10 cellular contexts compared by ENCODE assay signal in genomic region chr16:24045641-24046040, GRCh38.
DNase-seq lines count a peak whose midpoint lies in the region; ATAC-seq, FAIRE-seq and TF ChIP-seq lines count a peak whose summit lies in the region.
"Had no signal": no experiment of that assay in that cellular context is flagged by ENCODE, and none has a peak within 500 bp of the region (broad histone marks: within the 10 kb centered on the region; RNA-seq: fewer than 3 reads in every experiment).

No MANE protein-coding gene starts in this region.

- TF ChIP-seq CTCF in HepG2 (CRISPR knock-in tag; IDR thresholded peaks at IDR 0.05) = peak; percentile 80
- peak in 1 of 4 donors; percentile 15 for TF ChIP-seq CTCF in right lobe of liver (IDR thresholded peaks at IDR 0.05)
- TF ChIP-seq CTCF in OCI-LY7 (conservative IDR thresholded peaks at IDR 0.05; ENCODE audit: low read length) = peak; percentile 64
- TF ChIP-seq CTCF in epithelial cell of proximal tubule (conservative IDR thresholded peaks at IDR 0.05; ENCODE audit: low read depth, low read length) = peak; percentile 47
- TF ChIP-seq CTCF in activated CD8-positive, alpha-beta T cell treated with anti-CD3 and anti-CD28 coated beads for 36 hours (IDR thresholded peaks at IDR 0.05) = no peak

- H3K4me2 ChIP-seq in HepG2 (ENCODE audit: low read depth, low read length) (no peak overlapping the region), OCI-LY7 (ENCODE audit: low read length) (no peak overlapping the region)

- H3K36me3 Mint-ChIP-seq in activated CD8-positive, alpha-beta T cell treated with anti-CD3 and anti-CD28 coated beads for 36 hours (ENCODE audit: low read depth) = peaks cover 9% of the 10 kb centered on the region

- H3K36me3 ChIP-seq in HepG2 (replicated peaks in 1 of 2; ENCODE audit: control insufficient read depth in 1 of 2, insufficient read depth in 2 of 2, low read length in 2 of 2) (no peaks in the 10 kb centered on the region), right lobe of liver (no peaks in the 10 kb centered on the region), OCI-LY7 (ENCODE audit: insufficient read depth, low read length) (no peaks in the 10 kb centered on the region)

- ATAC-seq in HepG2 (peak; percentile 82), right lobe of liver (no peak), HG03039 (IDR thresholded peaks at IDR 0.05; ENCODE audit: unreplicated experiment) (no peak), GM21717 (IDR thresholded peaks at IDR 0.05; ENCODE audit: unreplicated experiment) (no peak)
- no peak for ATAC-seq in activated CD8-positive, alpha-beta T cell treated with anti-CD3 and anti-CD28 coated beads for 36 hours

- no TSS peak for BruUV-seq in HepG2 (replicated peaks; lab: Mats Ljungman, UMichigan)
- no TSS peak for BruUV-seq in OCI-LY7 (replicated peaks; lab: Mats Ljungman, UMichigan)

- H3K27me3 ChIP-seq in HepG2 (ENCODE audit: control insufficient read depth in 1 of 2, insufficient read depth in 2 of 2, low read length in 2 of 2) = no peaks in the 10 kb centered on the region; a peak in 2 of 5 replicates
- H3K27me3 ChIP-seq in right lobe of liver = no peaks in the 10 kb centered on the region

- intact Hi-C loops in HepG2 (cut with micrococcal nuclease; ENCODE audit: unreplicated experiment) (loop anchor here (1.0 kb wide), 1 partner anchor 454 kb away; no protein-coding TSS in a partner anchor), right lobe of liver (cut with DNase I) (loop anchor here (5.0 to 10.0 kb wide), 3 partner anchors 209 to 459 kb away; partner anchors contain the start of gene CACNG3 (in 1 of the 2)), OCI-LY7 (cut with micrococcal nuclease; ENCODE audit: unreplicated experiment) (no loop called here)
- intact Hi-C loops in activated CD8-positive, alpha-beta T cell treated with anti-CD3 and anti-CD28 coated beads for 36 hours (cut with micrococcal nuclease) = loop anchor here (10.0 kb wide), 1 partner anchor 459 kb away; no protein-coding TSS in a partner anchor

- POLR2A ChIA-PET in HepG2 (lab: Yijun Ruan, JAX) = no interaction called here
- POLR2A ChIA-PET in OCI-LY7 (lab: Charles Lee) = interaction anchor here (0.7 kb wide), 1 partner anchor 76 kb away, joined by 3 read pairs; no protein-coding TSS in a partner anchor
- POLR2A ChIA-PET in activated CD8-positive, alpha-beta T cell treated with anti-CD3 and anti-CD28 coated beads for 36 hours (lab: Charles Lee) = no interaction called here

- H3K79me2 ChIP-seq in HepG2 (ENCODE audit: insufficient read depth, low read length) = no peaks in the 10 kb centered on the region
- no peaks in the 10 kb centered on the region for H3K79me2 ChIP-seq in OCI-LY7 (ENCODE audit: insufficient read depth, low read depth, low read length)

- TF ChIP-seq POLR2A in HepG2 (IDR thresholded peaks at IDR 0.05; ENCODE audit: insufficient read depth in 1 of 2, low read depth in 2 of 2, low read length in 2 of 2) (no peak), right lobe of liver (IDR thresholded peaks at IDR 0.05) (no peak)

- in situ Hi-C loops in HepG2 (cut with HindIII; ENCODE audit: extremely low pct_ligation_motif_present, low pct_unique_long_range_greater_than_20kb) = loop anchor here (5.0 kb wide), 1 partner anchor 207 kb away; no protein-coding TSS in a partner anchor

- H2AFZ ChIP-seq in HepG2 (ENCODE audit: low read length) (no peak overlapping the region), OCI-LY7 (ENCODE audit: low read length) (no peak overlapping the region)

- H3K9me3 Mint-ChIP-seq in activated CD8-positive, alpha-beta T cell treated with anti-CD3 and anti-CD28 coated beads for 36 hours = no peaks in the 10 kb centered on the region
- H3K9me3 Mint-ChIP-seq: stimulated activated naive CD8-positive, alpha-beta T cell treated with anti-CD3 and anti-CD28 coated beads, Interleukin-15, Interleukin-2, amounts not matched to agents 100 ng/mL and 50 ng/mL, for 24 hours had no signal

- H3K4me1 ChIP-seq in HepG2 (ENCODE audit: insufficient read depth, low read length) (no peaks in the 10 kb centered on the region), right lobe of liver (no peaks in the 10 kb centered on the region), OCI-LY7 (ENCODE audit: insufficient read depth, low read length, poor library complexity, severe bottlenecking) (no peaks in the 10 kb centered on the region)

- H4K20me1 ChIP-seq in HepG2 (ENCODE audit: insufficient read depth, low read length) (no peaks in the 10 kb centered on the region), OCI-LY7 (ENCODE audit: insufficient read depth, low read length) (no peaks in the 10 kb centered on the region)

- no peak for FAIRE-seq in HepG2 (lab: Jason Lieb, UNC)

- H3K9me3 ChIP-seq in HepG2 (ENCODE audit: low read length) = no peaks in the 10 kb centered on the region
- no peaks in the 10 kb centered on the region for H3K9me3 ChIP-seq in right lobe of liver
- H3K9me3 ChIP-seq in OCI-LY7 (ENCODE audit: low read length) = no peaks in the 10 kb centered on the region

- H3K27ac ChIP-seq in HepG2 (ENCODE audit: extremely low read length, insufficient read depth, low read length) = no peak overlapping the region
- H3K27ac ChIP-seq in right lobe of liver = no peak overlapping the region
- H3K27ac ChIP-seq in OCI-LY7 (ENCODE audit: low read depth, low read length, poor library complexity, severe bottlenecking) = no peak overlapping the region

- H3K9me2 ChIP-seq in OCI-LY7 (ENCODE audit: insufficient read depth, low read length) = no peaks in the 10 kb centered on the region

- H3K4me1 Mint-ChIP-seq in activated CD8-positive, alpha-beta T cell treated with anti-CD3 and anti-CD28 coated beads for 36 hours (ENCODE audit: low read depth) = peaks cover 8% of the 10 kb centered on the region

- 0 out of 2 replicates have a peak, but pooled peaks have one; percentile 23 for TF ChIP-seq RAD21 in HepG2 (CRISPR knock-in tag; IDR thresholded peaks at IDR 0.05)

- no peak overlapping the region for H3K9ac ChIP-seq in HepG2 (ENCODE audit: insufficient read depth, low read depth, low read length)

- H3K27me3 Mint-ChIP-seq in activated CD8-positive, alpha-beta T cell treated with anti-CD3 and anti-CD28 coated beads for 36 hours = no peaks in the 10 kb centered on the region
- H3K27me3 Mint-ChIP-seq: stimulated activated naive CD8-positive, alpha-beta T cell treated with anti-CD3 and anti-CD28 coated beads, Interleukin-15, Interleukin-2, amounts not matched to agents 100 ng/mL and 50 ng/mL, for 24 hours had no signal

- H3K4me3 Mint-ChIP-seq in activated CD8-positive, alpha-beta T cell treated with anti-CD3 and anti-CD28 coated beads for 36 hours = no peak overlapping the region
- H3K4me3 Mint-ChIP-seq: stimulated activated naive CD8-positive, alpha-beta T cell treated with anti-CD3 and anti-CD28 coated beads, Interleukin-15, Interleukin-2, amounts not matched to agents 100 ng/mL and 50 ng/mL, for 24 hours had no signal

- TF ChIP-seq EP300 in HepG2 (IDR thresholded peaks at IDR 0.05; ENCODE audit: low read depth in 2 of 2, low read length in 2 of 2) = no peak
- TF ChIP-seq EP300 in HepG2 (CRISPR knock-in tag; IDR thresholded peaks at IDR 0.05; ENCODE audit: borderline replicate concordance) = no peak

- H3K4me3 ChIP-seq in HepG2 (replicated peaks in 1 of 3; ENCODE audit: insufficient read depth in 1 of 3, low read depth in 2 of 3, low read length in 3 of 3) (no peak overlapping the region), right lobe of liver (no peak overlapping the region), OCI-LY7 (ENCODE audit: low read depth, low read length, poor library complexity, severe bottlenecking) (no peak overlapping the region), epithelial cell of proximal tubule (ENCODE audit: low read depth, low read length) (no peak overlapping the region)

- DNase-seq in HepG2 (ENCODE audit: low spot score) (no peak), right lobe of liver (no peak), OCI-LY7 (ENCODE audit: low spot score) (peak; percentile 24), epithelial cell of proximal tubule (ENCODE audit: low read depth) (no peak), SKM-1 treated with dmso at 0.1 percent for 144 hours (lab: John Stamatoyannopoulos, UW; ENCODE audit: unreplicated experiment) (no peak)
- DNase-seq in activated CD8-positive, alpha-beta T cell treated with anti-CD3 and anti-CD28 coated beads for 36 hours = no peak
- DNase-seq: effector CD4-positive, alpha-beta T cell had no signal

- H3K27ac Mint-ChIP-seq in activated CD8-positive, alpha-beta T cell treated with anti-CD3 and anti-CD28 coated beads for 36 hours = no peak overlapping the region
- H3K27ac Mint-ChIP-seq: stimulated activated naive CD8-positive, alpha-beta T cell treated with anti-CD3 and anti-CD28 coated beads, Interleukin-15, Interleukin-2, amounts not matched to agents 100 ng/mL and 50 ng/mL, for 24 hours had no signal

- 8% methylated on average over 12 of the region's 12 CpGs for WGBS in HepG2 (ENCODE audit: low lambda C conversion rate)
- 50% methylated on average over 2 of the region's 12 CpGs for WGBS in right lobe of liver (ENCODE audit: insufficient coverage, low coverage, low lambda C conversion rate, missing lambda C conversion rate)

- CTCF ChIA-PET in HepG2 (lab: Yijun Ruan, JAX; ENCODE audit: low intra/inter-chr PET ratio, low total read pairs) (interaction anchor here (1.7 kb wide), 2 partner anchors 208 to 459 kb away, joined by 6 to 7 read pairs; no protein-coding TSS in a partner anchor), OCI-LY7 (lab: Charles Lee; ENCODE audit: unreplicated experiment) (interaction anchor here (0.5 to 1.2 kb wide), 4 partner anchors 115 to 1169 kb away, joined by 3 to 12 read pairs (median 4); no protein-coding TSS in a partner anchor)
- CTCF ChIA-PET in activated CD8-positive, alpha-beta T cell treated with anti-CD3 and anti-CD28 coated beads for 36 hours (lab: Charles Lee) = interaction anchor here (0.9 to 6.6 kb wide), 4 partner anchors 9 to 245 kb away, joined by 3 to 58 read pairs (median 5); partner anchors contain the start of gene CACNG3

TF ChIP-seq in HepG2, 621 proteins besides CTCF, POLR2A, EP300 and RAD21:
- peak; percentile 26; the same call in 1 of the 2 replicates for TF ChIP-seq SMC3 (IDR thresholded peaks at IDR 0.05; ENCODE audit: low read length)
- no peak for TF ChIP-seq MEF2D (CRISPR knock-in tag; IDR thresholded peaks at IDR 0.05)
- TF ChIP-seq STAG1 (CRISPR knock-in tag; IDR thresholded peaks at IDR 0.05) = peak; percentile 80
- no peak for TF ChIP-seq ZNF569 (CRISPR knock-in tag; IDR thresholded peaks at IDR 0.05; ENCODE audit: borderline replicate concordance)
- TF ChIP-seq ZNF891 (CRISPR knock-in tag; IDR thresholded peaks at IDR 0.05) = 0 out of 2 replicates have a peak, but pooled peaks have one; percentile 24
